Comparison of ENCODE assay signal across 1 cellular context in the genomic region with DNA sequence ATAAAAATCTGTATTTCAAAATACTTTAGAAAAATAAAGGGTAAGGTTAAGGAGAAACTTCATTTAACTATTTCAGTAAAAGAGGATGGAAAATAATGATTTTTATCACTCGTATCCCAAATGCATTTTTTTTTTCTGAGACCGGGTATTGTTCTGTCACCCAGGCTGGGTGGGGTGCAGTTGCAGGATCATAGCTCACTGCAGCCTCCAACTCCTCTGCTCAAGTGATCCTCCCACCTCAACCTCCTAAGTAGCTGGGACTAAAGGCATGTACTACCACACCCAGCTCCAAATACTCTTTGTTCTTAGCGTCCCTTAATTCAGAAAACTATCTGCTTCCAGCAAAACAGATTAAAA.
TF ChIP-seq lines count a peak whose summit lies in the region.

No MANE protein-coding gene starts in this region.

TF ChIP-seq in K562, 482 proteins besides CTCF, POLR2A, EP300 and RAD21:
- TF ChIP-seq, protein P1, sequence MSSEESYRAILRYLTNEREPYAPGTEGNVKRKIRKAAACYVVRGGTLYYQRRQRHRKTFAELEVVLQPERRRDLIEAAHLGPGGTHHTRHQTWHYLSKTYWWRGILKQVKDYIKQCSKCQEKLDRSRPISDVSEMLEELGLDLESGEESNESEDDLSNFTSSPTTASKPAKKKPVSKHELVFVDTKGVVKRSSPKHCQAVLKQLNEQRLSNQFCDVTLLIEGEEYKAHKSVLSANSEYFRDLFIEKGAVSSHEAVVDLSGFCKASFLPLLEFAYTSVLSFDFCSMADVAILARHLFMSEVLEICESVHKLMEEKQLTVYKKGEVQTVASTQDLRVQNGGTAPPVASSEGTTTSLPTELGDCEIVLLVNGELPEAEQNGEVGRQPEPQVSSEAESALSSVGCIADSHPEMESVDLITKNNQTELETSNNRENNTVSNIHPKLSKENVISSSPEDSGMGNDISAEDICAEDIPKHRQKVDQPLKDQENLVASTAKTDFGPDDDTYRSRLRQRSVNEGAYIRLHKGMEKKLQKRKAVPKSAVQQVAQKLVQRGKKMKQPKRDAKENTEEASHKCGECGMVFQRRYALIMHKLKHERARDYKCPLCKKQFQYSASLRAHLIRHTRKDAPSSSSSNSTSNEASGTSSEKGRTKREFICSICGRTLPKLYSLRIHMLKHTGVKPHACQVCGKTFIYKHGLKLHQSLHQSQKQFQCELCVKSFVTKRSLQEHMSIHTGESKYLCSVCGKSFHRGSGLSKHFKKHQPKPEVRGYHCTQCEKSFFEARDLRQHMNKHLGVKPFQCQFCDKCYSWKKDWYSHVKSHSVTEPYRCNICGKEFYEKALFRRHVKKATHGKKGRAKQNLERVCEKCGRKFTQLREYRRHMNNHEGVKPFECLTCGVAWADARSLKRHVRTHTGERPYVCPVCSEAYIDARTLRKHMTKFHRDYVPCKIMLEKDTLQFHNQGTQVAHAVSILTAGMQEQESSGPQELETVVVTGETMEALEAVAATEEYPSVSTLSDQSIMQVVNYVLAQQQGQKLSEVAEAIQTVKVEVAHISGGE (CRISPR knock-in tag; IDR thresholded peaks at IDR 0.05): 0 out of 6 replicates have a peak, but pooled peaks of 1 of the 3 experiments have one; percentile 30
- TF ChIP-seq, protein P2, sequence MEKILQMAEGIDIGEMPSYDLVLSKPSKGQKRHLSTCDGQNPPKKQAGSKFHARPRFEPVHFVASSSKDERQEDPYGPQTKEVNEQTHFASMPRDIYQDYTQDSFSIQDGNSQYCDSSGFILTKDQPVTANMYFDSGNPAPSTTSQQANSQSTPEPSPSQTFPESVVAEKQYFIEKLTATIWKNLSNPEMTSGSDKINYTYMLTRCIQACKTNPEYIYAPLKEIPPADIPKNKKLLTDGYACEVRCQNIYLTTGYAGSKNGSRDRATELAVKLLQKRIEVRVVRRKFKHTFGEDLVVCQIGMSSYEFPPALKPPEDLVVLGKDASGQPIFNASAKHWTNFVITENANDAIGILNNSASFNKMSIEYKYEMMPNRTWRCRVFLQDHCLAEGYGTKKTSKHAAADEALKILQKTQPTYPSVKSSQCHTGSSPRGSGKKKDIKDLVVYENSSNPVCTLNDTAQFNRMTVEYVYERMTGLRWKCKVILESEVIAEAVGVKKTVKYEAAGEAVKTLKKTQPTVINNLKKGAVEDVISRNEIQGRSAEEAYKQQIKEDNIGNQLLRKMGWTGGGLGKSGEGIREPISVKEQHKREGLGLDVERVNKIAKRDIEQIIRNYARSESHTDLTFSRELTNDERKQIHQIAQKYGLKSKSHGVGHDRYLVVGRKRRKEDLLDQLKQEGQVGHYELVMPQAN (IDR thresholded peaks at IDR 0.05; ENCODE audit: borderline replicate concordance): no peak
TF ChIP-seq in K562: peak in this region for 1.
